In the genomic region with DNA sequence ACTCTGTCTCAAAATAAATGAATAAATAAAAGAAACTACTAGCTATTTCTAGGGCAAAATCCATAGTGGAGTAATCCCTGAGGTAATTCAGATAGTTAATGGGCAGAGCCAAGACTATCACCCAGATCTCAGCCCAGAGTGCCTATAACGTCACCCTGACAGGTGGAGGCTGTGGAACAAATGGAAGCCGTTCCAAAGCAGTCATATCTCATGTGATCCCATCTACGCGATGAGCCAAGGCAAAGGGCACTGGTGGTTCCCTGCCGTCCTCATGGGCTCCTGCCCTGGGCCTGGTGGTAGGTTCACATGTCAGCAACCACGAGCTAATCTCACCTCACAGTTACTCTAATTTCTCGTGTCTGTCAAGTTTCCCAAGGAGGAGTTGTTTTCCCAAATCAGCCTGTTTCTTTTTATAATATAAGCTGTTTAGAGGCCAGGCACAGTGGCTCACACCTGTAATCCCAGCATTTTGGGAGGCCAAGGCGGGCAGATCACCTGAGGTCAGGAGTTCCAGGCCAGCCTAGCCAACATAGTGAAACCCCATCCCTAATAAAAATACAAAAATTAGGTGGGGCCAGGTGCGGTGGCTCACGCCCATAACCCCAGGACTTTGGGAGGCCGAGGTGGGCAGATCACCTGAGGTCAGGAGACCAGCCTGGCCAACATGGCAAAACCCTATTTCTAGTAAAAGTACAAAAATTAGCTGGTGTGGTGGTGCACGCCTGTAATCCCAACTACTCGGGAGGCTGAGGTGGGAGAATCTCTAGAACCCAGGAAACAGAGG, we compare ENCODE assay signal across 13 cellular contexts.
"Had no signal": no experiment of that assay in that cellular context is flagged by ENCODE, and none has a peak within 500 bp of the region (broad histone marks: within the 10 kb centered on the region; RNA-seq: fewer than 3 reads in every experiment).

No MANE protein-coding gene starts in this region.

- ATAC-seq: left cardiac atrium had no signal

- DNase-seq: activated CD4-positive, alpha-beta T cell treated with anti-CD3 and anti-CD28 coated beads for 48 hours; activated CD8-positive, alpha-beta memory T cell treated with anti-CD3 and anti-CD28 coated beads for 24 hours; activated T-cell treated with anti-CD3 and anti-CD28 coated beads for 4 hours; left cardiac atrium; retina; T-helper 9 cell had no signal

- H3K27me3 ChIP-seq: breast epithelium, dorsolateral prefrontal cortex, SJSA1 had no signal

- H3K27ac Mint-ChIP-seq: activated T-helper 2 cell treated with anti-CD3 and anti-CD28 coated beads, Interferon-gamma antibody, Interleukin-2, Interleukin-4, amounts not matched to agents 10 μg/mL and 5 μg/mL and 100 μg/mL, durations not matched to agents 14 hours and 24 hours and 36 hours had no signal

- H3K9me3 Mint-ChIP-seq: activated naive CD4-positive, alpha-beta T cell treated with anti-CD3 and anti-CD28 coated beads, Interleukin-2, amount 50 U/mL, for 72 hours; activated T-helper 2 cell treated with anti-CD3 and anti-CD28 coated beads, Interferon-gamma antibody, Interleukin-2, Interleukin-4, amounts not matched to agents 10 μg/mL and 5 μg/mL and 100 μg/mL, durations not matched to agents 14 hours and 24 hours and 36 hours; type B pancreatic cell had no signal

- H3K4me3 Mint-ChIP-seq: type B pancreatic cell had no signal

- H3K27me3 Mint-ChIP-seq: type B pancreatic cell had no signal

- H3K27ac ChIP-seq: breast epithelium, SJSA1 had no signal

- H3K4me2 ChIP-seq: smooth muscle cell had no signal

- H3K4me3 ChIP-seq: breast epithelium, dorsolateral prefrontal cortex, SJSA1, smooth muscle cell had no signal

- H3K9me3 ChIP-seq: breast epithelium, SJSA1 had no signal
